In the genomic region with DNA sequence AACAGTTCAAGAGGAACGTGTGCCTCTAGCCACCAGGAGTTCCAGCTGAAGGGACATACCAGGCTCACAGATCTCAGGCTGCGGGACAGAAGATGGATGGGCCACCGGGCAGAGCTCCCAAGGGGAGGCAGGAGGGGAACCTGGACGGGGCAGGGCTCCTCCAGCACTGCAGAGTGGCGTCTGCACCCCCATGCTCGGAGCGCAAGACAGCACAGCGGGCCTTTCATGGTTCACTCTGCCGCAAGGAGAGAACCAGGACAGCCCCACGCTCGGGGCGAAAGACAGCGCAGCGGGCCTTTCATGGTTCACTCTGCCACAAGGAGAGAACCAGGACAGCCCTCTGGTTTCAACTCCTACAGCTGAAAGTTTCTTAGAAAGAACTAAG, we compare ENCODE assay signal across 36 cellular contexts.
"Had no signal": no experiment of that assay in that cellular context is flagged by ENCODE, and none has a peak within 500 bp of the region (broad histone marks: within the 10 kb centered on the region; RNA-seq: fewer than 3 reads in every experiment).

No MANE protein-coding gene starts in this region.

- DNase-seq: activated B cell treated with CpG ODN at 0.5 μM for 24 hours; activated CD4-positive, alpha-beta memory T cell treated with anti-CD3 and anti-CD28 coated beads for 36 hours; activated CD4-positive, alpha-beta T cell treated with anti-CD3 and anti-CD28 coated beads for 4 hours; activated CD4-positive, alpha-beta T cell treated with anti-CD3 and anti-CD28 coated beads, Interleukin-2, amount 10 ng/mL, durations not matched to agents 24 days and 14 days; activated CD4-positive, alpha-beta T cell treated with anti-CD3 and anti-CD28 coated beads, Interleukin-2, amount 50 U/mL, for 1 hour; activated CD4-positive, alpha-beta T cell treated with anti-CD3 and anti-CD28 coated beads, Interleukin-2, amount 50 U/mL, for 4 hours; activated CD4-positive, CD25-positive, alpha-beta regulatory T cell treated with anti-CD3 and anti-CD28 coated beads, Interleukin-2, amount 50 U/mL, for 72 hours; activated CD8-positive, alpha-beta memory T cell treated with anti-CD3 and anti-CD28 coated beads, Interleukin-2, amount 50 U/mL, for 4 hours; activated CD8-positive, alpha-beta T cell treated with anti-CD3 and anti-CD28 coated beads for 36 hours; activated effector memory CD4-positive, alpha-beta T cell treated with anti-CD3 and anti-CD28 coated beads, Interleukin-2, amount 50 U/mL, for 16 hours; activated naive CD4-positive, alpha-beta T cell treated with anti-CD3 and anti-CD28 coated beads, Interleukin-2, amount 10 ng/mL, durations not matched to agents 7 days and 5 days; activated naive CD4-positive, alpha-beta T cell treated with Interleukin-2 at 50 U/mL for 16 hours; activated naive CD8-positive, alpha-beta T cell treated with anti-CD3 and anti-CD28 coated beads, Interleukin-2, amount 10 ng/mL, durations not matched to agents 7 days and 5 days; activated naive CD8-positive, alpha-beta T cell treated with anti-CD3 and anti-CD28 coated beads, Interleukin-2, amount 50 U/mL, for 24 hours; activated T-cell treated with anti-CD3 and anti-CD28 coated beads for 4 hours; activated T-cell treated with anti-CD3 and anti-CD28 coated beads, Interleukin-2, amount 50 U/mL, for 1 hour; activated T-cell treated with anti-CD3 and anti-CD28 coated beads, Interleukin-2, amount 50 U/mL, for 4 hours; activated T-cell treated with anti-CD3 and anti-CD28 coated beads, Interleukin-2, amount 50 U/mL, for 72 hours; amygdala; anterior cingulate cortex; central memory CD4-positive, alpha-beta T cell; T-helper 1 cell; T-helper 2 cell; T-helper 9 cell had no signal

- ATAC-seq: activated CD8-positive, alpha-beta T cell treated with anti-CD3 and anti-CD28 coated beads for 36 hours; activated naive CD8-positive, alpha-beta T cell treated with anti-CD3 and anti-CD28 coated beads, Interleukin-2, amount 50 U/mL, for 24 hours; activated T-cell treated with anti-CD3 and anti-CD28 coated beads, Interleukin-2, amount 50 U/mL, for 4 hours; activated T-cell treated with anti-CD3 and anti-CD28 coated beads, Interleukin-2, amount 50 U/mL, for 72 hours; activated T-helper 17 cell treated with anti-CD3 and anti-CD28 coated beads, Interleukin-2, amount 50 U/mL, for 72 hours had no signal

- H3K9me3 Mint-ChIP-seq: activated B cell treated with CpG ODN at 0.5 μM for 24 hours; activated CD4-positive, alpha-beta memory T cell treated with anti-CD3 and anti-CD28 coated beads for 36 hours; activated CD4-positive, alpha-beta T cell treated with anti-CD3 and anti-CD28 coated beads, Interleukin-2, amount 10 ng/mL, durations not matched to agents 24 days and 14 days; activated CD8-positive, alpha-beta T cell treated with anti-CD3 and anti-CD28 coated beads for 36 hours; activated naive CD4-positive, alpha-beta T cell treated with anti-CD3 and anti-CD28 coated beads, Interleukin-2, amount 10 ng/mL, durations not matched to agents 7 days and 5 days; activated naive CD4-positive, alpha-beta T cell treated with anti-CD3 and anti-CD28 coated beads, Interleukin-2, amount 50 U/mL, for 24 hours; activated naive CD8-positive, alpha-beta T cell treated with anti-CD3 and anti-CD28 coated beads, Interleukin-2, amount 10 ng/mL, durations not matched to agents 7 days and 5 days; activated naive CD8-positive, alpha-beta T cell treated with anti-CD3 and anti-CD28 coated beads, Interleukin-2, amount 50 U/mL, for 24 hours; activated T-cell treated with anti-CD3 and anti-CD28 coated beads, Interleukin-2, amount 50 U/mL, for 4 hours; activated T-cell treated with anti-CD3 and anti-CD28 coated beads, Interleukin-2, amount 50 U/mL, for 72 hours; activated T-helper 1 cell treated with anti-CD3 and anti-CD28 coated beads, Interleukin-12 subunit alpha, Interleukin-12 subunit beta, Interleukin-2, Interleukin-4 antibody, amounts not matched to agents 30 ng/mL and 10 ng/mL and 1 ng/mL, durations not matched to agents 14 hours and 24 hours and 36 hours; activated T-helper 17 cell treated with anti-CD3 and anti-CD28 coated beads, Interleukin-2, amount 50 U/mL, for 72 hours; brain; T-helper 1 cell treated with Interleukin-12 subunit alpha and Interleukin-12 subunit beta and Interleukin-4 antibody, amounts not matched to agents 30 μg/mL and 1 μg/mL, for 36 hours; T-helper 2 cell treated with Interferon-gamma antibody and Interleukin-4, amounts not matched to agents 5 μg/mL and 100 μg/mL, for 36 hours had no signal

- H3K9me3 ChIP-seq: ascending aorta had no signal

- H3K4me1 Mint-ChIP-seq: activated B cell treated with CpG ODN at 0.5 μM for 24 hours; activated naive CD8-positive, alpha-beta T cell treated with anti-CD3 and anti-CD28 coated beads, Interleukin-2, amount 50 U/mL, for 24 hours; activated T-helper 17 cell treated with anti-CD3 and anti-CD28 coated beads, Interleukin-2, amount 50 U/mL, for 72 hours; brain had no signal

- H3K4me3 Mint-ChIP-seq: activated B cell treated with CpG ODN at 0.5 μM for 24 hours; activated CD4-positive, alpha-beta memory T cell treated with anti-CD3 and anti-CD28 coated beads for 36 hours; activated CD4-positive, alpha-beta T cell treated with anti-CD3 and anti-CD28 coated beads, Interleukin-2, amount 10 ng/mL, durations not matched to agents 24 days and 14 days; activated CD8-positive, alpha-beta T cell treated with anti-CD3 and anti-CD28 coated beads for 36 hours; activated naive CD4-positive, alpha-beta T cell treated with anti-CD3 and anti-CD28 coated beads, Interleukin-2, amount 10 ng/mL, durations not matched to agents 7 days and 5 days; activated naive CD4-positive, alpha-beta T cell treated with anti-CD3 and anti-CD28 coated beads, Interleukin-2, amount 50 U/mL, for 24 hours; activated naive CD8-positive, alpha-beta T cell; activated naive CD8-positive, alpha-beta T cell treated with anti-CD3 and anti-CD28 coated beads, Interleukin-2, amount 10 ng/mL, durations not matched to agents 7 days and 5 days; activated naive CD8-positive, alpha-beta T cell treated with anti-CD3 and anti-CD28 coated beads, Interleukin-2, amount 50 U/mL, for 24 hours; activated T-cell treated with anti-CD3 and anti-CD28 coated beads, Interleukin-2, amount 50 U/mL, for 4 hours; activated T-cell treated with anti-CD3 and anti-CD28 coated beads, Interleukin-2, amount 50 U/mL, for 72 hours; activated T-helper 1 cell treated with anti-CD3 and anti-CD28 coated beads, Interleukin-12 subunit alpha, Interleukin-12 subunit beta, Interleukin-2, Interleukin-4 antibody, amounts not matched to agents 30 ng/mL and 10 ng/mL and 1 ng/mL, durations not matched to agents 14 hours and 24 hours and 36 hours; activated T-helper 17 cell treated with anti-CD3 and anti-CD28 coated beads, Interleukin-2, amount 50 U/mL, for 72 hours; brain; T-helper 1 cell treated with Interleukin-12 subunit alpha and Interleukin-12 subunit beta and Interleukin-4 antibody, amounts not matched to agents 30 μg/mL and 1 μg/mL, for 36 hours; T-helper 2 cell treated with Interferon-gamma antibody and Interleukin-4, amounts not matched to agents 5 μg/mL and 100 μg/mL, for 36 hours had no signal

- H3K4me1 ChIP-seq: ascending aorta had no signal

- H3K4me3 ChIP-seq: ascending aorta, cardiac muscle cell had no signal

- FAIRE-seq: bronchial epithelial cell, TTC549 had no signal

- H3K27me3 Mint-ChIP-seq: activated B cell treated with CpG ODN at 0.5 μM for 24 hours; activated CD4-positive, alpha-beta memory T cell treated with anti-CD3 and anti-CD28 coated beads for 36 hours; activated CD4-positive, alpha-beta T cell treated with anti-CD3 and anti-CD28 coated beads, Interleukin-2, amount 10 ng/mL, durations not matched to agents 24 days and 14 days; activated CD8-positive, alpha-beta T cell treated with anti-CD3 and anti-CD28 coated beads for 36 hours; activated naive CD4-positive, alpha-beta T cell treated with anti-CD3 and anti-CD28 coated beads, Interleukin-2, amount 10 ng/mL, durations not matched to agents 7 days and 5 days; activated naive CD4-positive, alpha-beta T cell treated with anti-CD3 and anti-CD28 coated beads, Interleukin-2, amount 50 U/mL, for 24 hours; activated naive CD8-positive, alpha-beta T cell; activated naive CD8-positive, alpha-beta T cell treated with anti-CD3 and anti-CD28 coated beads, Interleukin-2, amount 10 ng/mL, durations not matched to agents 7 days and 5 days; activated naive CD8-positive, alpha-beta T cell treated with anti-CD3 and anti-CD28 coated beads, Interleukin-2, amount 50 U/mL, for 24 hours; activated T-helper 17 cell treated with anti-CD3 and anti-CD28 coated beads, Interleukin-2, amount 50 U/mL, for 72 hours; brain had no signal

- H3K27ac Mint-ChIP-seq: activated B cell treated with CpG ODN at 0.5 μM for 24 hours; activated CD4-positive, alpha-beta memory T cell treated with anti-CD3 and anti-CD28 coated beads for 36 hours; activated CD4-positive, alpha-beta T cell treated with anti-CD3 and anti-CD28 coated beads, Interleukin-2, amount 10 ng/mL, durations not matched to agents 24 days and 14 days; activated CD8-positive, alpha-beta T cell treated with anti-CD3 and anti-CD28 coated beads for 36 hours; activated naive CD4-positive, alpha-beta T cell treated with anti-CD3 and anti-CD28 coated beads, Interleukin-2, amount 10 ng/mL, durations not matched to agents 7 days and 5 days; activated naive CD4-positive, alpha-beta T cell treated with anti-CD3 and anti-CD28 coated beads, Interleukin-2, amount 50 U/mL, for 24 hours; activated naive CD8-positive, alpha-beta T cell; activated naive CD8-positive, alpha-beta T cell treated with anti-CD3 and anti-CD28 coated beads, Interleukin-2, amount 10 ng/mL, durations not matched to agents 7 days and 5 days; activated naive CD8-positive, alpha-beta T cell treated with anti-CD3 and anti-CD28 coated beads, Interleukin-2, amount 50 U/mL, for 24 hours; activated T-cell treated with anti-CD3 and anti-CD28 coated beads, Interleukin-2, amount 50 U/mL, for 72 hours; activated T-helper 1 cell treated with anti-CD3 and anti-CD28 coated beads, Interleukin-12 subunit alpha, Interleukin-12 subunit beta, Interleukin-2, Interleukin-4 antibody, amounts not matched to agents 30 ng/mL and 10 ng/mL and 1 ng/mL, durations not matched to agents 14 hours and 24 hours and 36 hours; activated T-helper 17 cell treated with anti-CD3 and anti-CD28 coated beads, Interleukin-2, amount 50 U/mL, for 72 hours; brain; T-helper 1 cell treated with Interleukin-12 subunit alpha and Interleukin-12 subunit beta and Interleukin-4 antibody, amounts not matched to agents 30 μg/mL and 1 μg/mL, for 36 hours; T-helper 2 cell treated with Interferon-gamma antibody and Interleukin-4, amounts not matched to agents 5 μg/mL and 100 μg/mL, for 36 hours had no signal

- H3K27me3 ChIP-seq: ascending aorta, cardiac muscle cell had no signal

- H3K27ac ChIP-seq: ascending aorta, cardiac muscle cell, VCaP had no signal
